ENCODE assay signal across 1 cellular context in the genomic region with DNA sequence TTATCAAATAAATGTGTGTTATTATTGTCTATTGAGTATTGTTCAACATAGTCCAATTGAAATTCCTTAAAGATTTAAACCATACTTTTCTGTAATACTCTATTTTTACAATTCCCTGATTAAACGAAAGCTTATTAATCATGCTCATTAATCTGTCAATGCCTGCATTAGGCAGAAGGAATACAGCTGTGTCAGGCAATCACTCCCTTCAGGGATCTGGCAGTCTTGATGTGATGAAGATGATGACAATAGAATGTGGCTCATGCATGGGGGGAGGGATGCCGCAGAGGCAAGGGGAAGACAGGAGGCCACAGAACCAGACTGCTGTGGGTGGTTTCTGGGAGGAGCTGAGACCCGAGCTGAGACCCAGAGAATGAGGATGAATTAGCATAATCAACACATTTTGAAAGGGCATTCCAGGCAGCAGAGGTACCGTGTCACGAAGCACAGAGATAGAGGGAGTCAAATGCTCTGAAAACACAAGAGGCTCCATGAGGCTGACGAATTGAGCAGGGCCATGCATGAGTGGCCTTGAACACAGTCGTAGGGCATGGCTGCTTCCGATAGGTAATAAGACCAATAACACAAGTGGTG.
TF ChIP-seq lines count a peak whose summit lies in the region.

No MANE protein-coding gene starts in this region.

TF ChIP-seq in WTC11, 78 proteins besides CTCF, POLR2A, EP300 and RAD21 (continued from another document):
- no peak for TF ChIP-seq IRF2 (CRISPR knock-in tag; IDR thresholded peaks at IDR 0.05; ENCODE audit: borderline replicate concordance, low read depth)
